In genomic region chr17:78804777-78805176, GRCh38 we compare ENCODE assay signal across 14 cellular contexts. TPM values are rescaled to one million over a fixed set of nuclear protein-coding genes. Genes with fewer than 3 reads are reported as not detected.
A peak's percentile ranks its signal among the peaks of the same experiment; 100 is the strongest.
DNase-seq lines count a peak whose midpoint lies in the region; ATAC-seq lines count a peak whose summit lies in the region.
"Had no signal": no experiment of that assay in that cellular context is flagged by ENCODE, and none has a peak within 500 bp of the region (broad histone marks: within the 10 kb centered on the region; RNA-seq: fewer than 3 reads in every experiment).

No MANE protein-coding gene starts in this region.

- intact Hi-C loops in naive thymus-derived CD4-positive, alpha-beta T cell (cut with micrococcal nuclease): loop anchor here (5.0 kb wide), 1 partner anchor 38 kb away; the partner anchor contains the start of gene USP36 (in 2 of the 2)
- intact Hi-C loops in aorta (cut with DNase I): no loop called here

- DNase-seq in stimulated activated naive CD8-positive, alpha-beta T cell treated with anti-CD3 and anti-CD28 coated beads, Interleukin-15, Interleukin-2, amounts not matched to agents 100 U/mL and 50 U/mL, for 24 hours: no peak
- no peak for DNase-seq in central memory CD8-positive, alpha-beta T cell (ENCODE audit: low spot score in 2 of 2)
- no peak for DNase-seq in naive thymus-derived CD4-positive, alpha-beta T cell
- DNase-seq in aorta (peak in 1 of 2 donors; percentile 30), AML-193 (lab: John Stamatoyannopoulos, UW) (no peak)
- DNase-seq: left colon, NCI-H1930, SJCRH30 had no signal

- H3K27me3 ChIP-seq in naive thymus-derived CD4-positive, alpha-beta T cell (ENCODE audit: control insufficient read depth in 2 of 2, insufficient read depth in 2 of 2, low read length in 2 of 2): no peaks in the 10 kb centered on the region
- H3K27me3 ChIP-seq in aorta (ENCODE audit: control insufficient read depth in 1 of 2, insufficient read depth in 2 of 2, low read length in 1 of 2): no peaks in the 10 kb centered on the region
- H3K27me3 ChIP-seq: SJCRH30 had no signal

- 86 to 88% methylated on average over 11 of the region's 11 CpGs for WGBS in aorta, 2 donors

- peaks cover 26 to 43% of the 10 kb centered on the region in 2 donors for H3K4me1 ChIP-seq in naive thymus-derived CD4-positive, alpha-beta T cell (ENCODE audit: control insufficient read depth in 2 of 2, insufficient read depth in 2 of 2, low read length in 2 of 2)
- no peaks in the 10 kb centered on the region for H3K4me1 ChIP-seq in aorta (ENCODE audit: control insufficient read depth in 1 of 2, insufficient read depth in 2 of 2, low read length in 2 of 2)
- H3K4me1 ChIP-seq: SJCRH30 had no signal

- peak overlapping the region; percentile 81 for H3K27ac Mint-ChIP-seq in stimulated activated naive CD8-positive, alpha-beta T cell treated with anti-CD3 and anti-CD28 coated beads, Interleukin-15, Interleukin-2, amounts not matched to agents 100 ng/mL and 50 ng/mL, for 24 hours
- H3K27ac Mint-ChIP-seq in central memory CD8-positive, alpha-beta T cell (ENCODE audit: low read depth): peak overlapping the region; percentile 95
- H3K27ac Mint-ChIP-seq in naive thymus-derived CD4-positive, alpha-beta T cell: peak overlapping the region in 8 of 9 donors; percentile 25 to 97 (median 85)
- H3K27ac Mint-ChIP-seq: B cell had no signal

- POLR2A ChIA-PET in naive thymus-derived CD4-positive, alpha-beta T cell (lab: Charles Lee): interaction anchor here (0.7 to 4.3 kb wide), 5 partner anchors 14 to 79 kb away, joined by 4 to 23 read pairs (median 5); no protein-coding TSS in a partner anchor

- no peak overlapping the region for H3K4me3 ChIP-seq in naive thymus-derived CD4-positive, alpha-beta T cell (ENCODE audit: low read length)
- H3K4me3 ChIP-seq in aorta (ENCODE audit: low read length in 2 of 2): no peak overlapping the region
- H3K4me3 ChIP-seq: coronary artery, SJCRH30 had no signal

- ATAC-seq in stimulated activated naive CD8-positive, alpha-beta T cell treated with anti-CD3 and anti-CD28 coated beads, Interleukin-15, Interleukin-2, amounts not matched to agents 100 U/mL and 50 U/mL, for 24 hours: no peak
- ATAC-seq in central memory CD8-positive, alpha-beta T cell (replicated peaks; ENCODE audit: extremely low read depth, poor library complexity, severe bottlenecking): no peak
- no peak for ATAC-seq in naive thymus-derived CD4-positive, alpha-beta T cell
- ATAC-seq in aorta (ENCODE audit: low FRiP score) (peak; percentile 39), HG03354 (IDR thresholded peaks at IDR 0.05; ENCODE audit: poor library complexity, severe bottlenecking, unreplicated experiment) (no peak), GM21390 (IDR thresholded peaks at IDR 0.05; ENCODE audit: unreplicated experiment) (no peak)
- ATAC-seq: left colon had no signal

- H3K36me3 ChIP-seq in naive thymus-derived CD4-positive, alpha-beta T cell (ENCODE audit: control insufficient read depth in 2 of 3, insufficient read depth in 3 of 3, low read length in 3 of 3): peaks cover 18 to 88% (median 34%) of the 10 kb centered on the region in 3 experiments
- H3K36me3 ChIP-seq in aorta (ENCODE audit: control insufficient read depth in 1 of 2, insufficient read depth in 2 of 2, low read length in 1 of 2): peaks cover 3 to 15% of the 10 kb centered on the region in 2 donors

- H3K36me3 Mint-ChIP-seq in stimulated activated naive CD8-positive, alpha-beta T cell treated with anti-CD3 and anti-CD28 coated beads, Interleukin-15, Interleukin-2, amounts not matched to agents 100 ng/mL and 50 ng/mL, for 24 hours (ENCODE audit: low read depth): peaks cover 79% of the 10 kb centered on the region
- H3K36me3 Mint-ChIP-seq in central memory CD8-positive, alpha-beta T cell (ENCODE audit: insufficient read depth): peaks cover 72% of the 10 kb centered on the region
- peaks cover 0 to 53% (median 32%) of the 10 kb centered on the region in 5 donors for H3K36me3 Mint-ChIP-seq in naive thymus-derived CD4-positive, alpha-beta T cell

- H3K9me3 Mint-ChIP-seq in stimulated activated naive CD8-positive, alpha-beta T cell treated with anti-CD3 and anti-CD28 coated beads, Interleukin-15, Interleukin-2, amounts not matched to agents 100 ng/mL and 50 ng/mL, for 24 hours: no peaks in the 10 kb centered on the region
- no peaks in the 10 kb centered on the region for H3K9me3 Mint-ChIP-seq in central memory CD8-positive, alpha-beta T cell
- H3K9me3 Mint-ChIP-seq in naive thymus-derived CD4-positive, alpha-beta T cell: no peaks in the 10 kb centered on the region

- no peaks in the 10 kb centered on the region for H3K27me3 Mint-ChIP-seq in stimulated activated naive CD8-positive, alpha-beta T cell treated with anti-CD3 and anti-CD28 coated beads, Interleukin-15, Interleukin-2, amounts not matched to agents 100 ng/mL and 50 ng/mL, for 24 hours
- H3K27me3 Mint-ChIP-seq in central memory CD8-positive, alpha-beta T cell: no peaks in the 10 kb centered on the region
- no peaks in the 10 kb centered on the region for H3K27me3 Mint-ChIP-seq in naive thymus-derived CD4-positive, alpha-beta T cell
- H3K27me3 Mint-ChIP-seq: B cell had no signal

- H3K27ac ChIP-seq in naive thymus-derived CD4-positive, alpha-beta T cell (ENCODE audit: low read depth, low read length): no peak overlapping the region
- H3K27ac ChIP-seq in aorta (ENCODE audit: low read depth in 1 of 2, low read length in 2 of 2): no peak overlapping the region
- H3K27ac ChIP-seq: KMS-11, SJCRH30 had no signal

- peaks cover 42% of the 10 kb centered on the region for H3K4me1 Mint-ChIP-seq in stimulated activated naive CD8-positive, alpha-beta T cell treated with anti-CD3 and anti-CD28 coated beads, Interleukin-15, Interleukin-2, amounts not matched to agents 100 ng/mL and 50 ng/mL, for 24 hours (ENCODE audit: low read depth)
- peaks cover 53% of the 10 kb centered on the region for H3K4me1 Mint-ChIP-seq in central memory CD8-positive, alpha-beta T cell
- H3K4me1 Mint-ChIP-seq in naive thymus-derived CD4-positive, alpha-beta T cell: peaks cover 25 to 60% (median 54%) of the 10 kb centered on the region in 7 donors

- H3K9me3 ChIP-seq in naive thymus-derived CD4-positive, alpha-beta T cell (ENCODE audit: control insufficient read depth in 2 of 3, low read length in 3 of 3): no peaks in the 10 kb centered on the region
- H3K9me3 ChIP-seq in aorta (ENCODE audit: control insufficient read depth, low read length): no peaks in the 10 kb centered on the region
- H3K9me3 ChIP-seq: SJCRH30 had no signal

- H3K4me3 Mint-ChIP-seq in stimulated activated naive CD8-positive, alpha-beta T cell treated with anti-CD3 and anti-CD28 coated beads, Interleukin-15, Interleukin-2, amounts not matched to agents 100 ng/mL and 50 ng/mL, for 24 hours: no peak overlapping the region
- peak overlapping the region; percentile 56 for H3K4me3 Mint-ChIP-seq in central memory CD8-positive, alpha-beta T cell
- peak overlapping the region in 7 of 10 donors; percentile 32 to 67 (median 48) for H3K4me3 Mint-ChIP-seq in naive thymus-derived CD4-positive, alpha-beta T cell
- H3K4me3 Mint-ChIP-seq: B cell had no signal

- CTCF ChIA-PET in naive thymus-derived CD4-positive, alpha-beta T cell (lab: Charles Lee): interaction anchor here (1.0 kb wide), 1 partner anchor 11 kb away, joined by 3 read pairs; no protein-coding TSS in a partner anchor

RNA-seq across cellular contexts. Expression of gene CYTH1, which starts 22.7 kb away (rescaled TPM):
- 100 to 1,000 TPM; 297 to 452 (median 420) TPM for total RNA-seq in naive thymus-derived CD4-positive, alpha-beta T cell
- polyA plus RNA-seq in naive thymus-derived CD4-positive, alpha-beta T cell: 100 to 1,000 TPM; 314 to 395 TPM
- 10 to 100 TPM; 45.0 to 66.8 TPM for total RNA-seq in aorta
- 10 to 100 TPM; 20.3 to 20.4 TPM for polyA plus RNA-seq in aorta

RNA-seq across cellular contexts. Expression of gene USP36, which starts 35.8 kb away (rescaled TPM):
- 100 to 1,000 TPM; 107 to 414 (median 154) TPM for total RNA-seq in naive thymus-derived CD4-positive, alpha-beta T cell
- 10 to 100 TPM; 37.4 to 46.9 TPM for polyA plus RNA-seq in naive thymus-derived CD4-positive, alpha-beta T cell
- total RNA-seq in aorta: 10 to 100 TPM; 64.6 to 68.1 TPM
- polyA plus RNA-seq in aorta: 10 to 100 TPM in 1 of 2 donors, 1 to 10 TPM in 1; 5.9 to 33.4 TPM

Comparison
In these comparisons a context has a peak if more than half of its experiments do, and no peak if none do; other contexts are left out.
1. RNA of gene CYTH1, which starts 22.7 kb away (total RNA-seq): 297 to 452 TPM in naive thymus-derived CD4-positive, alpha-beta T cell; 45.0 to 66.8 TPM in aorta; every median in the first group is over 4 times any median in the second.
2. intact Hi-C loops: an anchor here in naive thymus-derived CD4-positive, alpha-beta T cell (5.0 kb wide); none called in aorta.
3. Peak in every context shown above with its lines, with median percentiles within 50 percentile points of each other: H3K27ac Mint-ChIP-seq.